Comparison of ENCODE assay signal across 19 cellular contexts in genomic region chrX:96591418-96591817, GRCh38.
DNase-seq lines count a peak whose midpoint lies in the region.
"Had no signal": no experiment of that assay in that cellular context is flagged by ENCODE, and none has a peak within 500 bp of the region (broad histone marks: within the 10 kb centered on the region; RNA-seq: fewer than 3 reads in every experiment).

No MANE protein-coding gene starts in this region.

- DNase-seq in NCI-H1105 treated with DMSO at 0.1 percent for 48 hours (lab: John Stamatoyannopoulos, UW) = peak; percentile 8
- peak; percentile 32 for DNase-seq in epidermal melanocyte (ENCODE audit: insufficient read length, low spot score)
- DNase-seq in medulla oblongata (ENCODE audit: extremely low spot score) = peak; percentile 52
- DNase-seq in superior temporal gyrus (ENCODE audit: extremely low spot score) = peak; percentile 47
- no peak for DNase-seq in 8988T
- DNase-seq in NCI-H1092 treated with DMSO at 0.1 percent for 48 hours (lab: John Stamatoyannopoulos, UW) = no peak
- no peak for DNase-seq in DMS114 treated with DMSO at 0.1 percent for 48 hours (lab: John Stamatoyannopoulos, UW; ENCODE audit: unreplicated experiment)
- DNase-seq in ACHN = no peak
- DNase-seq: COR-L47, DMS53, IMR-90, Karpas-422, NCI-H1417, NCI-H1930, NCI-H2171 treated with DMSO at 0.1 percent for 48 hours, NCI-H446 treated with DMSO at 0.1 percent for 48 hours, NCI-H748 treated with DMSO at 0.1 percent for 48 hours, PC-9, SW 1271 had no signal

- in situ Hi-C loops in ACHN (cut with HindIII; ENCODE audit: low pct_ligation_motif_present, low pct_unique_long_range_greater_than_20kb, low sequenced_read_pairs) = no loop called here

Comparison
In these comparisons a context has a peak if more than half of its experiments do, and no peak if none do; other contexts are left out.
1. DNase-seq: peak in NCI-H1105 treated with DMSO at 0.1 percent for 48 hours (single experiment), epidermal melanocyte (single experiment), medulla oblongata (single experiment) and superior temporal gyrus (single experiment); none in 8988T (single experiment), NCI-H1092 treated with DMSO at 0.1 percent for 48 hours (single experiment), DMS114 treated with DMSO at 0.1 percent for 48 hours (single experiment) and ACHN (single experiment).